33 cellular contexts compared by ENCODE assay signal in genomic region chr12:67211029-67211428, GRCh38. TPM values are rescaled to one million over a fixed set of nuclear protein-coding genes. Genes with fewer than 3 reads are reported as not detected.
DNase-seq lines count a peak whose midpoint lies in the region; ATAC-seq, FAIRE-seq and TF ChIP-seq lines count a peak whose summit lies in the region.
"Had no signal": no experiment of that assay in that cellular context is flagged by ENCODE, and none has a peak within 500 bp of the region (broad histone marks: within the 10 kb centered on the region; RNA-seq: fewer than 3 reads in every experiment).

No MANE protein-coding gene starts in this region.

- in situ Hi-C loops in HepG2 (cut with HindIII; ENCODE audit: extremely low pct_ligation_motif_present, low pct_unique_long_range_greater_than_20kb): loop anchor here (10.0 kb wide), 1 partner anchor 186 kb away; no protein-coding TSS in a partner anchor

- no TSS peak for BruUV-seq in HepG2 (replicated peaks; lab: Mats Ljungman, UMichigan)

- no peak overlapping the region for H2BK5ac ChIP-seq in H1 (ENCODE audit: low read depth, low read length)

- intact Hi-C loops in HepG2 (cut with micrococcal nuclease; ENCODE audit: unreplicated experiment): no loop called here
- intact Hi-C loops in right lobe of liver (cut with DNase I): no loop called here

- H3K56ac ChIP-seq in H1 (replicated peaks; ENCODE audit: insufficient read length, low read depth, low read length): no peak overlapping the region

- H2BK12ac ChIP-seq in H1 (ENCODE audit: low read depth, low read length): no peak overlapping the region

- no peak overlapping the region for H2AK5ac ChIP-seq in H1 (ENCODE audit: low read depth, low read length)

- peaks cover 0 to 5% of the 10 kb centered on the region in 2 experiments; a peak in 1 of 5 replicates for H3K27me3 ChIP-seq in HepG2 (ENCODE audit: control insufficient read depth in 1 of 2, insufficient read depth in 2 of 2, low read length in 2 of 2)
- H3K27me3 ChIP-seq in right lobe of liver: no peaks in the 10 kb centered on the region
- H3K27me3 ChIP-seq in H1 (replicated peaks in 1 of 4; ENCODE audit: control insufficient read depth in 3 of 4, extremely low read depth in 1 of 4, insufficient read depth in 3 of 4, low read length in 3 of 4): no peaks in the 10 kb centered on the region
- H3K27me3 ChIP-seq in neural cell (ENCODE audit: insufficient read depth, low read depth, low read length): no peaks in the 10 kb centered on the region
- H3K27me3 ChIP-seq: BE2C; BLaER1; BLaER1 treated with 17β-estradiol and CSF1 and Interleukin-3, amounts not matched to agents 10 nM and 100 nM had no signal

- CTCF ChIA-PET in HepG2 (lab: Yijun Ruan, JAX; ENCODE audit: low intra/inter-chr PET ratio, low total read pairs) (no interaction called here), H1 (lab: Charles Lee; ENCODE audit: partially characterized antibody) (no interaction called here)

- H4K5ac ChIP-seq in H1 (ENCODE audit: insufficient read length, low read depth, low read length): no peak overlapping the region

- TF ChIP-seq CTCF in HepG2 (CRISPR knock-in tag; IDR thresholded peaks at IDR 0.05) (no peak), right lobe of liver (IDR thresholded peaks at IDR 0.05) (no peak), H1 (IDR thresholded peaks at IDR 0.05; ENCODE audit: control extremely low read depth in 1 of 3, insufficient read depth in 1 of 3, low read depth in 1 of 3, low read length in 3 of 3) (no peak), neural cell (IDR thresholded peaks at IDR 0.05; ENCODE audit: poor library complexity, severe bottlenecking) (no peak)

- no peak overlapping the region for H3K18ac ChIP-seq in H1 (ENCODE audit: extremely low read depth, low read length)

- H3K79me2 ChIP-seq in HepG2 (ENCODE audit: insufficient read depth, low read length) (no peaks in the 10 kb centered on the region), H1 (ENCODE audit: control insufficient read depth in 1 of 2, insufficient read depth in 2 of 2, low read length in 2 of 2) (no peaks in the 10 kb centered on the region), neural cell (replicated peaks; ENCODE audit: insufficient read depth, low read length) (no peaks in the 10 kb centered on the region)

- H3K79me1 ChIP-seq in H1 (ENCODE audit: low read depth, low read length): no peaks in the 10 kb centered on the region

- H3K27ac ChIP-seq in HepG2 (ENCODE audit: extremely low read length, insufficient read depth, low read length) (no peak overlapping the region), right lobe of liver (no peak overlapping the region), H1 (ENCODE audit: low read depth, low read length) (no peak overlapping the region), neural cell (ENCODE audit: low read length) (no peak overlapping the region)
- H3K27ac ChIP-seq: 22Rv1; A549; BLaER1; BLaER1 treated with 17β-estradiol and CSF1 and Interleukin-3, amounts not matched to agents 10 nM and 100 nM; C4-2B had no signal

- TF ChIP-seq EP300 in HepG2 (IDR thresholded peaks at IDR 0.05; ENCODE audit: low read depth in 2 of 2, low read length in 2 of 2) (no peak), HepG2 (CRISPR knock-in tag; IDR thresholded peaks at IDR 0.05; ENCODE audit: borderline replicate concordance) (no peak), H1 (IDR thresholded peaks at IDR 0.05; ENCODE audit: borderline replicate concordance in 1 of 2, low read depth in 2 of 2, low read length in 2 of 2) (no peak), neural cell (conservative IDR thresholded peaks at IDR 0.05; ENCODE audit: poor library complexity, severe bottlenecking) (no peak)

- no peak overlapping the region for H3K4ac ChIP-seq in H1 (replicated peaks; ENCODE audit: insufficient read length, low read depth, low read length)

- H3K4me2 ChIP-seq in HepG2 (ENCODE audit: low read depth, low read length) (no peak overlapping the region), H1 (ENCODE audit: insufficient read depth in 1 of 2, low read depth in 2 of 2, low read length in 2 of 2) (no peak overlapping the region), neural cell (ENCODE audit: low read length) (no peak overlapping the region)
- H3K4me2 ChIP-seq: A549; BLaER1; BLaER1 treated with 17β-estradiol and CSF1 and Interleukin-3, amounts not matched to agents 10 nM and 100 nM had no signal

- no peak overlapping the region for H4K8ac ChIP-seq in H1 (ENCODE audit: extremely low read depth, insufficient read depth, low read length)

- H3K23ac ChIP-seq in H1 (ENCODE audit: insufficient read length): no peak overlapping the region

- H4K91ac ChIP-seq in H1 (replicated peaks; ENCODE audit: insufficient read length, low read length): no peak overlapping the region

- no peak overlapping the region for H3K14ac ChIP-seq in H1 (ENCODE audit: insufficient read length)

- H3K9me2 ChIP-seq in neural cell (ENCODE audit: insufficient read depth, low read length): no peaks in the 10 kb centered on the region

- no peaks in the 10 kb centered on the region for H3K23me2 ChIP-seq in H1 (ENCODE audit: low read depth, low read length)

- ATAC-seq in HepG2 (peak; percentile 80), right lobe of liver (no peak), GM21390 (IDR thresholded peaks at IDR 0.05; ENCODE audit: unreplicated experiment) (no peak)
- ATAC-seq: A549; CD8-positive, alpha-beta T cell had no signal

- H2BK20ac ChIP-seq in H1 (ENCODE audit: low read length): no peak overlapping the region

- DNase-seq in HepG2 (ENCODE audit: low spot score): peak; percentile 32
- DNase-seq in right lobe of liver: no peak
- DNase-seq in H1 (ENCODE audit: low read depth in 1 of 2, low spot score in 2 of 2): no peak
- DNase-seq in amniotic stem cell (lab: John Stamatoyannopoulos, UW): no peak
- DNase-seq: 8988T; ACHN; AML-193; BE2C; C1 segment of cervical spinal cord; Caco-2; Calu3; CD4-positive, alpha-beta memory T cell; CD4-positive, alpha-beta T cell; CD4-positive, CD25-positive, alpha-beta regulatory T cell; CD8-positive, alpha-beta memory T cell; CD8-positive, alpha-beta T cell; COR-L47; DMS 273 treated with DMSO at 0.1 percent for 48 hours; DMS153; DMS53; DMS79; DMS79 treated with DMSO at 0.1 percent for 48 hours; DND-41; EL had no signal

- WGBS in HepG2 (ENCODE audit: low lambda C conversion rate): 10% methylated on average over 5 of the region's 5 CpGs
- whole genome bisulfite sequencing in right lobe of liver (ENCODE audit: insufficient coverage, low coverage, low lambda C conversion rate, missing lambda C conversion rate): 35% methylated on average over 4 of the region's 5 CpGs
- WGBS in H1 (ENCODE audit: extremely low coverage in 1 of 2, insufficient coverage in 1 of 2, insufficient read length in 1 of 2, insufficient replicate concordance in 2 of 2, low coverage in 1 of 2, low lambda C conversion rate in 2 of 2, missing lambda C conversion rate in 1 of 2), 2 experiments: 90% methylated on average over 5 of the region's 5 CpGs; no CpG with 5 or more reads in 1 of the 2 experiments

- no peaks in the 10 kb centered on the region for H3K36me3 ChIP-seq in HepG2 (replicated peaks in 1 of 2; ENCODE audit: control insufficient read depth in 1 of 2, insufficient read depth in 2 of 2, low read length in 2 of 2)
- no peaks in the 10 kb centered on the region for H3K36me3 ChIP-seq in right lobe of liver
- no peaks in the 10 kb centered on the region for H3K36me3 ChIP-seq in H1 (ENCODE audit: control insufficient read depth in 2 of 4, insufficient read depth in 4 of 4, low read length in 3 of 4)
- no peaks in the 10 kb centered on the region for H3K36me3 ChIP-seq in neural cell (ENCODE audit: insufficient read depth, low read length)
- H3K36me3 ChIP-seq: BE2C; BLaER1; BLaER1 treated with 17β-estradiol and CSF1 and Interleukin-3, amounts not matched to agents 10 nM and 100 nM had no signal

- no peak overlapping the region for H2BK120ac ChIP-seq in H1 (replicated peaks; ENCODE audit: low read depth, low read length)

- H3K9me3 ChIP-seq in HepG2 (ENCODE audit: low read length): no peaks in the 10 kb centered on the region
- no peaks in the 10 kb centered on the region for H3K9me3 ChIP-seq in right lobe of liver
- no peaks in the 10 kb centered on the region for H3K9me3 ChIP-seq in H1 (ENCODE audit: insufficient read depth in 2 of 2, low read depth in 1 of 2, low read length in 1 of 2)
- no peaks in the 10 kb centered on the region for H3K9me3 ChIP-seq in neural cell (ENCODE audit: low read length)
- H3K9me3 ChIP-seq: A549; BE2C; BLaER1; BLaER1 treated with 17β-estradiol and CSF1 and Interleukin-3, amounts not matched to agents 10 nM and 100 nM; Caco-2 had no signal

- peaks cover 12% of the 10 kb centered on the region for H3K4me1 ChIP-seq in HepG2 (ENCODE audit: insufficient read depth, low read length)
- no peaks in the 10 kb centered on the region for H3K4me1 ChIP-seq in right lobe of liver
- H3K4me1 ChIP-seq in H1 (replicated peaks in 1 of 4; ENCODE audit: control insufficient read depth in 3 of 4, insufficient read depth in 4 of 4, low read length in 3 of 4): no peaks in the 10 kb centered on the region
- H3K4me1 ChIP-seq: A549; BE2C; BLaER1; BLaER1 treated with 17β-estradiol and CSF1 and Interleukin-3, amounts not matched to agents 10 nM and 100 nM; Caco-2 had no signal

- no peak overlapping the region for H2AFZ ChIP-seq in HepG2 (ENCODE audit: low read length)
- 0 out of 2 replicates have a peak overlapping the region, but pooled peaks have one; percentile 83 for H2AFZ ChIP-seq in H1 (ENCODE audit: low read length)
- no peak overlapping the region for H2AFZ ChIP-seq in neural cell (ENCODE audit: low read depth, low read length)

- no peak overlapping the region for H2BK15ac ChIP-seq in H1 (ENCODE audit: low read length)

- H3K4me3 ChIP-seq in HepG2 (replicated peaks in 1 of 3; ENCODE audit: insufficient read depth in 1 of 3, low read depth in 2 of 3, low read length in 3 of 3): no peak overlapping the region
- no peak overlapping the region for H3K4me3 ChIP-seq in right lobe of liver
- no peak overlapping the region for H3K4me3 ChIP-seq in H1 (ENCODE audit: extremely low read depth in 1 of 4, insufficient read depth in 2 of 4, low read depth in 3 of 4, low read length in 4 of 4)
- peak overlapping the region; percentile 16 for H3K4me3 ChIP-seq in neural cell (ENCODE audit: low read length)
- H3K4me3 ChIP-seq: A549; BLaER1; BLaER1 treated with 17β-estradiol and CSF1 and Interleukin-3, amounts not matched to agents 10 nM and 100 nM had no signal

- no peaks in the 10 kb centered on the region for H4K20me1 ChIP-seq in HepG2 (ENCODE audit: insufficient read depth, low read length)
- H4K20me1 ChIP-seq in H1 (replicated peaks in 1 of 2; ENCODE audit: control insufficient read depth in 1 of 2, insufficient read depth in 2 of 2, low read length in 2 of 2): no peaks in the 10 kb centered on the region
- H4K20me1 ChIP-seq in neural cell (ENCODE audit: insufficient read depth): no peaks in the 10 kb centered on the region
- H4K20me1 ChIP-seq: BLaER1; BLaER1 treated with 17β-estradiol and CSF1 and Interleukin-3, amounts not matched to agents 10 nM and 100 nM had no signal

- TF ChIP-seq POLR2A in HepG2 (IDR thresholded peaks at IDR 0.05; ENCODE audit: insufficient read depth in 1 of 2, low read depth in 2 of 2, low read length in 2 of 2): no peak
- TF ChIP-seq POLR2A in right lobe of liver (IDR thresholded peaks at IDR 0.05): no peak
- no peak for TF ChIP-seq POLR2A in H1 (IDR thresholded peaks at IDR 0.05; ENCODE audit: control extremely low read depth in 1 of 2, low read depth in 2 of 2, low read length in 2 of 2)

- H3K9ac ChIP-seq in HepG2 (ENCODE audit: insufficient read depth, low read depth, low read length) (no peak overlapping the region), H1 (replicated peaks in 1 of 4; ENCODE audit: extremely low read depth in 1 of 4, low read depth in 3 of 4, low read length in 3 of 4) (no peak overlapping the region), neural cell (ENCODE audit: low read length) (no peak overlapping the region)
- H3K9ac ChIP-seq: BLaER1; BLaER1 treated with 17β-estradiol and CSF1 and Interleukin-3, amounts not matched to agents 10 nM and 100 nM had no signal

- no peaks in the 10 kb centered on the region for H3F3A ChIP-seq in neural cell (ENCODE audit: insufficient read depth, low read length, poor library complexity, severe bottlenecking)

- POLR2A ChIA-PET in HepG2 (lab: Yijun Ruan, JAX) (no interaction called here), H1 (lab: Charles Lee; ENCODE audit: partially characterized antibody) (no interaction called here)

- FAIRE-seq in HepG2 (lab: Jason Lieb, UNC) (no peak), H1 (lab: Jason Lieb, UNC) (no peak)
- FAIRE-seq: A204.1, A549, D721Med had no signal

- TF ChIP-seq RAD21 in HepG2 (CRISPR knock-in tag; IDR thresholded peaks at IDR 0.05) (no peak), H1 (IDR thresholded peaks at IDR 0.05 in 1 of 2, conservative IDR thresholded peaks at IDR 0.05 in 1 of 2; ENCODE audit: low read depth in 2 of 2, low read length in 2 of 2) (no peak), neural cell (conservative IDR thresholded peaks at IDR 0.05) (no peak)

RNA-seq across cellular contexts. Expression of gene CAND1, which starts 58.1 kb away (rescaled TPM):
- total RNA-seq in HepG2 (2016; rRNA removed; fragmentation: Illumina TruSeq; extraction: Trizol) (138 and 241 TPM in 2 replicates), right lobe of liver (10 to 100 TPM; 29.3 to 64.4 (median 57.6) TPM)
- total RNA-seq in HepG2 (2016; cell fraction: cytosol; rRNA removed; fragmentation: Illumina TruSeq; extraction: Trizol; ENCODE audit: low read depth): 6.2 and 6.5 TPM in 2 replicates
- 141 and 235 TPM in 2 replicates for total RNA-seq in HepG2 (2016; cell fraction: insoluble cytoplasmic fraction; rRNA removed; fragmentation: Illumina TruSeq; extraction: Trizol)
- total RNA-seq in HepG2 (2016; cell fraction: membrane; rRNA removed; fragmentation: Illumina TruSeq; extraction: Trizol): 43.2 and 45.5 TPM in 2 replicates
- 120 and 125 TPM in 2 replicates for total RNA-seq in HepG2 (2016; cell fraction: nucleus; rRNA removed; fragmentation: Illumina TruSeq; extraction: Trizol)
- polyA plus RNA-seq in HepG2 (2011; rRNA removed) (39.2 and 56.2 TPM in 2 replicates), H1 (2011; rRNA removed) (21.6 and 39.4 TPM in 2 replicates), neural cell (132 and 137 TPM in 2 replicates)
- 13.0 and 22.8 TPM in 2 replicates for polyA plus RNA-seq in HepG2 (2011; cell fraction: cytosol; rRNA removed)
- 25.8 and 28.3 TPM in 2 replicates for polyA plus RNA-seq in HepG2 (2011; cell fraction: nucleus; rRNA removed)
- 44.9 and 55.6 TPM in 2 replicates for polyA plus RNA-seq in HepG2 (2012)
- polyA plus RNA-seq in HepG2 (2016; cell fraction: cytosol; fragmentation: Illumina TruSeq; extraction: Trizol; ENCODE audit: low read depth): 2.3 and 3.2 TPM in 2 replicates
- polyA plus RNA-seq in HepG2 (2016; cell fraction: insoluble cytoplasmic fraction; fragmentation: Illumina TruSeq; extraction: Trizol; ENCODE audit: low read depth): 90.7 and 101 TPM in 2 replicates
- 8.6 and 11.2 TPM in 2 replicates for polyA plus RNA-seq in HepG2 (2016; cell fraction: membrane; fragmentation: Illumina TruSeq; extraction: Trizol; ENCODE audit: low read depth)
- polyA plus RNA-seq in HepG2 (2016; cell fraction: nucleus; fragmentation: Illumina TruSeq; extraction: Trizol; ENCODE audit: insufficient read depth, low read depth): 71.6 and 74.8 TPM in 2 replicates
- 52.6 and 81.8 TPM in 2 replicates for polyA minus RNA-seq in HepG2 (2011; rRNA and poly(A)+ RNA removed; ENCODE audit: low replicate concordance)
- polyA minus RNA-seq in HepG2 (2011; cell fraction: cytosol; rRNA and poly(A)+ RNA removed): 51.5 and 58.3 TPM in 2 replicates
- 143 and 156 TPM in 2 replicates for polyA minus RNA-seq in HepG2 (2011; cell fraction: nucleus; rRNA and poly(A)+ RNA removed)
- total RNA-seq in H1 (2021; fragmentation: NEBNext Ultra II Directional; extraction: Animal tissue kit (Norgen Biotek cat#: 25700)): 271 and 277 TPM in 2 replicates
- polyA plus RNA-seq in H1 (2011; cell fraction: cytosol; rRNA removed): 54.0 TPM
- polyA plus RNA-seq in H1 (2011; cell fraction: nucleus; rRNA removed): 24.7 TPM
- 65.5 to 113 TPM (median 88.4 TPM) in 4 replicates for polyA plus RNA-seq in H1 (2012, experiment 1 of 2)
- 6.5 TPM for polyA plus RNA-seq in H1 (2012, experiment 2 of 2)
- polyA plus RNA-seq in H1 (2013, experiment 1 of 2): 83.0 TPM
- 80.5 TPM for polyA plus RNA-seq in H1 (2013, experiment 2 of 2)
- 119 and 236 TPM in 2 replicates for polyA minus RNA-seq in H1 (2011; rRNA and poly(A)+ RNA removed)
- polyA minus RNA-seq in H1 (2011; cell fraction: cytosol; rRNA and poly(A)+ RNA removed): 74.9 TPM
- polyA minus RNA-seq in H1 (2011; cell fraction: nucleus; rRNA and poly(A)+ RNA removed): 114 TPM
- 322 and 349 TPM in 2 replicates for polyA minus RNA-seq in neural cell
